ENCODE assay signal across 8 cellular contexts in the genomic region with DNA sequence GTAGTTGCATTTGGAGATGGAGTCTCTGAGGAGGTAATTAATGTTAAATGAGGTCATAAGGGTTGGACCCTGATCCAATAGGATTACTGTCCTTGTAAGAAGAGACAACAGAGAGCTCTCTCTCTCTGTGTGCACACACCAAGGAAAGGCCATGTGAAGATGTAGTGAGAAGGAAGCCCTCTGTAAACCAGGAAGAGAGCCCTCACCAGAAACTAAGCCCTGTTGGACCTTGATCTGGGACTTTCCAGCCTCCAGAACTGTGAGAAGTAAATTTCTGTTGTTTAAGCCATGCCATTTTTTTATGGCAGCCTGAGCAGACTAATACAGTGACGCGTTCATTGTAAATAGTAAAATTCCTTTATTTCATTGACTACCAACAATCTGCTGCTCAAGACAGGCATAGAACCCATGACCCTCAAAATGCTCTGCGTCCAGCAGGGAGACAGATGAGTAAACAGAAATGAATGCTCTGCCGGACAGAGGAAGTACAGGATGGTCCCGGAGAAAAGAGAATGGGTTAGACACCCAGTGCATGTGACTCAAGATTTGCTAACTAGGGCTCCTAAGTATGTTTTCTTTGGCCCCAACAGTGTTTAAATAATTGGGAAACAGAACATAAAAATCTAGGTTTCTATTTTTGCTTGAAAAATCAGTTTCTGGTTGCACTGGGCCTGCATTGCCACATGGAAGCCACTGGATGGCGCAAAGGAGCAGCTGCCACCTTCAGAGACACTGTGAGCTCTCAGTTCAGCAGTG. TPM values are rescaled to one million over a fixed set of nuclear protein-coding genes. Genes with fewer than 3 reads are reported as not detected.
DNase-seq lines count a peak whose midpoint lies in the region; ATAC-seq and TF ChIP-seq lines count a peak whose summit lies in the region.

No MANE protein-coding gene starts in this region.

- 62 to 67% methylated on average over 6 of the region's 6 CpGs for WGBS in lung, 2 donors

- H3K4me3 ChIP-seq in dorsolateral prefrontal cortex (no peak overlapping the region), lung (no peak overlapping the region)

- no peaks in the 10 kb centered on the region for H3K36me3 ChIP-seq in lung (ENCODE audit: control insufficient read depth in 2 of 2, insufficient read depth in 2 of 2, low read length in 2 of 2)

- no peaks in the 10 kb centered on the region for H3K9me3 ChIP-seq in lung (ENCODE audit: control insufficient read depth in 2 of 2, insufficient read depth in 1 of 2, low read length in 1 of 2)

- peak; percentile 35 for DNase-seq in SIG-M5 treated with dmso at 0.1 percent for 504 hours (lab: John Stamatoyannopoulos, UW; ENCODE audit: unreplicated experiment)
- no peak for DNase-seq in SIG-M5 (lab: John Stamatoyannopoulos, UW)
- DNase-seq in NCI-H2227 treated with DMSO at 0.1 percent for 48 hours (lab: John Stamatoyannopoulos, UW): peak; percentile 4
- DNase-seq in dorsolateral prefrontal cortex: peak in 5 of 10 donors; percentile 39 to 65 (median 51)
- DNase-seq in lung (ENCODE audit: low spot score): no peak
- DNase-seq in DMS79 treated with DMSO at 0.1 percent for 48 hours (lab: John Stamatoyannopoulos, UW): no peak
- DNase-seq in stimulated activated CD4-positive, alpha-beta T cell treated with anti-CD3 and anti-CD28 coated beads, Interleukin-1b, Interleukin-23, amount 100 ng/mL, for 48 hours: no peak

- intact Hi-C loops in dorsolateral prefrontal cortex (cut with DNase I): loop anchor here (2.0 to 10.0 kb wide), 4 partner anchors 28 to 272 kb away; no protein-coding TSS in a partner anchor

- TF ChIP-seq CTCF in dorsolateral prefrontal cortex (IDR thresholded peaks at IDR 0.05 in 54 of 56, conservative IDR thresholded peaks at IDR 0.05 in 2 of 56; ENCODE audit: low read depth in 1 of 56, partially characterized antibody in 56 of 56): peak; percentile 56 to 94 (median 85)
- no peak for TF ChIP-seq CTCF in lung (IDR thresholded peaks at IDR 0.05; ENCODE audit: control extremely low read depth, extremely low read depth)

- ATAC-seq in lung (ENCODE audit: insufficient read depth, low FRiP score) (peak; percentile 62), HG02973 (IDR thresholded peaks at IDR 0.05; ENCODE audit: unreplicated experiment) (no peak)

- peak overlapping the region in 36 of 59 donors; percentile 1 to 67 (median 45) for H3K27ac ChIP-seq in dorsolateral prefrontal cortex
- no peak overlapping the region for H3K27ac ChIP-seq in lung (ENCODE audit: low read depth in 1 of 2, low read length in 1 of 2)

- no peaks in the 10 kb centered on the region for H3K4me1 ChIP-seq in lung (ENCODE audit: control insufficient read depth in 2 of 2, insufficient read depth in 2 of 2, low read length in 2 of 2)

- H3K27me3 ChIP-seq in dorsolateral prefrontal cortex (no peaks in the 10 kb centered on the region), lung (ENCODE audit: control insufficient read depth, insufficient read depth) (no peaks in the 10 kb centered on the region)

RNA-seq across cellular contexts. Expression of gene TNFAIP8L3, which starts 37.9 kb away (rescaled TPM):
- total RNA-seq in dorsolateral prefrontal cortex (10 to 100 TPM in 99 of 120 experiments, 1 to 10 TPM in 21; 5.9 to 24.3 (median 13.6) TPM), lung (10 to 100 TPM in 1 of 2 donors, 1 to 10 TPM in 1; 4.4 to 15.4 TPM)
- 10 to 100 TPM in 1 of 2 donors, 1 to 10 TPM in 1; 3.7 to 20.5 TPM for polyA plus RNA-seq in lung

Comparison
In these comparisons a context has a peak if more than half of its experiments do, and no peak if none do; other contexts are left out.
1. DNase-seq: peak in SIG-M5 treated with dmso at 0.1 percent for 504 hours (single experiment) and NCI-H2227 treated with DMSO at 0.1 percent for 48 hours (single experiment); none in SIG-M5 (single experiment), lung (single experiment), DMS79 treated with DMSO at 0.1 percent for 48 hours (single experiment) and stimulated activated CD4-positive, alpha-beta T cell treated with anti-CD3 and anti-CD28 coated beads, Interleukin-1b, Interleukin-23, amount 100 ng/mL, for 48 hours (single experiment).
2. H3K27ac ChIP-seq: peak in dorsolateral prefrontal cortex (36 of 59); none in lung (0 of 2).